ENCODE assay signal across 10 cellular contexts in the genomic region with DNA sequence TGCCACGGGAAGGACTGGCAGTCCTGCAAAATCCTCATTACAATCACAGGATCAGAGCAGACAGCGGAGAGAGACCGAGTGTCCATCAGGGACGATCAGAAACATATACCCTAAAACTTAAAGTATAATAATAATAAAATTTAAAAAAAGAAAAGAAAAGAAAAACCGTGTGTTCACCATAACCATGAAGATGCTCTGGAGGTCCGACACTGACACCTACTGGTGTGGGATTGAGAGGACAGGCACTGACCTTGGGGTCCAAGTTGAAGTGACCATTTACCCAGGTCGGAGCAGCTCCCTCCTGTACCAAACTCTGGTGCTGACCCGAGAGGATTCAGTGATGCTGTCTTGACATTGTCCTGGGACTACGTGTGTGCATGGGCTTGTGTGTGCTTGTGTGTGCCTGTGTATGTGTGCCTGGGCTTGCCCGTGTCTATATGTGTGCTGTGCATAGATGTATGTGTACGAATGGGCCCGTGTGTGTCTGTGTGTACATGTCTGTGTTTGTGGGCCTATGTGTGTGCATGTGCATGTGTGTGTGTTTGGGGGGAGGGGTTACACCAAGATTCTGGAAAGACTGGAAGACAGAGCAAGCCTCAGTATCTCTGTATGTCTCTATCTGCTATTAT. TPM values are rescaled to one million over a fixed set of nuclear protein-coding genes. Genes with fewer than 3 reads are reported as not detected.
A peak's percentile ranks its signal among the peaks of the same experiment; 100 is the strongest.
DNase-seq lines count a peak whose midpoint lies in the region; ATAC-seq and TF ChIP-seq lines count a peak whose summit lies in the region.
"Had no signal": no experiment of that assay in that cellular context is flagged by ENCODE, and none has a peak within 500 bp of the region (broad histone marks: within the 10 kb centered on the region; RNA-seq: fewer than 3 reads in every experiment).

No MANE protein-coding gene starts in this region.

- no peak overlapping the region for H3K27ac Mint-ChIP-seq in CD8-positive, alpha-beta T cell
- H3K27ac Mint-ChIP-seq: T-helper 1 cell treated with Interleukin-12 subunit alpha and Interleukin-12 subunit beta and Interleukin-4 antibody, amounts not matched to agents 30 μg/mL and 1 μg/mL, for 36 hours had no signal

- H3K4me3 Mint-ChIP-seq in CD8-positive, alpha-beta T cell: no peak overlapping the region
- H3K4me3 Mint-ChIP-seq: T-helper 1 cell treated with Interleukin-12 subunit alpha and Interleukin-12 subunit beta and Interleukin-4 antibody, amounts not matched to agents 30 μg/mL and 1 μg/mL, for 36 hours had no signal

- DNase-seq in CD8-positive, alpha-beta T cell: peak in 3 of 7 experiments; percentile 7 to 24 (median 17)
- DNase-seq in GM13976 (ENCODE audit: low spot score): peak; percentile 69
- peak; percentile 46 for DNase-seq in OCI-M1 (lab: John Stamatoyannopoulos, UW)
- DNase-seq in colonic mucosa: peak; percentile 29
- DNase-seq in myocyte (ENCODE audit: low read depth): peak; percentile 34
- DNase-seq in amniotic stem cell (lab: John Stamatoyannopoulos, UW): no peak
- DNase-seq in omental fat pad (ENCODE audit: low spot score): no peak

- CTCF ChIA-PET in CD8-positive, alpha-beta T cell (lab: Charles Lee): interaction anchor here (0.9 to 3.6 kb wide), 4 partner anchors 109 to 233 kb away, joined by 3 to 14 read pairs (median 4); a partner anchor contains a TSS

- H3K9me3 ChIP-seq in CD8-positive, alpha-beta T cell (ENCODE audit: low read length): no peaks in the 10 kb centered on the region
- H3K9me3 ChIP-seq in colonic mucosa: no peaks in the 10 kb centered on the region

- intact Hi-C loops in CD8-positive, alpha-beta T cell (cut with DNase I, micrococcal nuclease): loop anchor here (1.0 to 5.0 kb wide), 3 partner anchors 223 to 235 kb away; a partner anchor contains a TSS
- intact Hi-C loops in colonic mucosa (cut with DNase I): loop anchor here (5.0 kb wide), 2 partner anchors 55 to 230 kb away; a partner anchor contains a TSS

- no peaks in the 10 kb centered on the region for H3K27me3 ChIP-seq in CD8-positive, alpha-beta T cell (ENCODE audit: insufficient read depth, low read length)
- no peaks in the 10 kb centered on the region for H3K27me3 ChIP-seq in colonic mucosa

- H3K36me3 Mint-ChIP-seq in CD8-positive, alpha-beta T cell: no peaks in the 10 kb centered on the region
- H3K36me3 Mint-ChIP-seq: naive thymus-derived CD8-positive, alpha-beta T cell had no signal

- peaks cover 39% of the 10 kb centered on the region for H3K27me3 Mint-ChIP-seq in CD8-positive, alpha-beta T cell (ENCODE audit: low read depth)

- peaks cover 11% of the 10 kb centered on the region for H3K4me1 Mint-ChIP-seq in CD8-positive, alpha-beta T cell (ENCODE audit: low read depth)

- H3K9me3 Mint-ChIP-seq in CD8-positive, alpha-beta T cell: no peaks in the 10 kb centered on the region
- H3K9me3 Mint-ChIP-seq: naive thymus-derived CD8-positive, alpha-beta T cell; T-helper 1 cell treated with Interleukin-12 subunit alpha and Interleukin-12 subunit beta and Interleukin-4 antibody, amounts not matched to agents 30 μg/mL and 1 μg/mL, for 36 hours had no signal

- peaks cover 32% of the 10 kb centered on the region for H3K4me1 ChIP-seq in CD8-positive, alpha-beta T cell (ENCODE audit: insufficient read depth, low read length)
- H3K4me1 ChIP-seq in colonic mucosa: no peaks in the 10 kb centered on the region

- POLR2A ChIA-PET in CD8-positive, alpha-beta T cell (lab: Charles Lee): no interaction called here

- no peak overlapping the region for H3K4me3 ChIP-seq in CD8-positive, alpha-beta T cell (ENCODE audit: low read depth, low read length)
- H3K4me3 ChIP-seq in colonic mucosa: no peak overlapping the region

- TF ChIP-seq CTCF in CD8-positive, alpha-beta T cell (IDR thresholded peaks at IDR 0.05): peak; percentile 40
- TF ChIP-seq CTCF in GM13976 (IDR thresholded peaks at IDR 0.05; ENCODE audit: borderline replicate concordance, control extremely low read depth, extremely low read depth, insufficient read depth, missing control alignments) (peak; percentile 67), colonic mucosa (IDR thresholded peaks at IDR 0.05) (peak; percentile 57), omental fat pad (IDR thresholded peaks at IDR 0.05) (no peak)

- no peak overlapping the region for H3K9ac ChIP-seq in colonic mucosa (ENCODE audit: low read depth in 2 of 2, low read length in 2 of 2)

- in situ Hi-C loops in GM13976 (cut with MboI; ENCODE audit: low sequenced_read_pairs, unreplicated experiment): no loop called here

- no peak for ATAC-seq in CD8-positive, alpha-beta T cell
- ATAC-seq in HG03469 (IDR thresholded peaks at IDR 0.05; ENCODE audit: unreplicated experiment) (no peak), omental fat pad (ENCODE audit: low FRiP score) (no peak)

- H3K36me3 ChIP-seq in CD8-positive, alpha-beta T cell (ENCODE audit: insufficient read depth, low read length): no peaks in the 10 kb centered on the region
- H3K36me3 ChIP-seq in colonic mucosa: no peaks in the 10 kb centered on the region

- H3K27ac ChIP-seq in CD8-positive, alpha-beta T cell (ENCODE audit: low read depth, low read length): no peak overlapping the region
- H3K27ac ChIP-seq in colonic mucosa: no peak overlapping the region

RNA-seq across cellular contexts. Expression of a gene that starts 10.0 kb away (rescaled TPM):
- total RNA-seq in CD8-positive, alpha-beta T cell: not detected
- total RNA-seq in colonic mucosa (not detected), myocyte (not detected in 2 replicates), omental fat pad (under 1 TPM in 1 of 4 donors, not detected in 3; 0.79 TPM)
- not detected for polyA plus RNA-seq in myocyte (2012)
- total RNA-seq: naive thymus-derived CD8-positive, alpha-beta T cell had no signal
- polyA plus RNA-seq: naive thymus-derived CD8-positive, alpha-beta T cell had no signal

RNA-seq across cellular contexts. Expression of a gene that starts 21.5 kb away (rescaled TPM):
- total RNA-seq in CD8-positive, alpha-beta T cell: under 1 TPM in 1 of 2 experiments, not detected in 1; 0.11 TPM
- total RNA-seq in colonic mucosa: 1 to 10 TPM in 1 of 2 donors, not detected in 1; 1.2 TPM
- not detected in 2 replicates for total RNA-seq in myocyte
- not detected for polyA plus RNA-seq in myocyte (2012)
- total RNA-seq in omental fat pad: 1 to 10 TPM; 1.6 to 9.2 (median 2.2) TPM
- total RNA-seq: naive thymus-derived CD8-positive, alpha-beta T cell had no signal

RNA-seq across cellular contexts. Expression of a gene that starts 34.7 kb away (rescaled TPM):
- not detected for total RNA-seq in CD8-positive, alpha-beta T cell
- total RNA-seq in colonic mucosa (under 1 TPM in 1 of 2 donors, not detected in 1; 0.45 TPM), myocyte (not detected in 2 replicates), omental fat pad (not detected)
- polyA plus RNA-seq in myocyte (2012): not detected
- total RNA-seq: naive thymus-derived CD8-positive, alpha-beta T cell had no signal
- polyA plus RNA-seq: naive thymus-derived CD8-positive, alpha-beta T cell had no signal

RNA-seq across cellular contexts. Expression of a gene that starts 56.1 kb away (rescaled TPM):
- total RNA-seq in CD8-positive, alpha-beta T cell: not detected
- 1 to 10 TPM in 1 of 2 donors, under 1 TPM in 1; 0.35 to 1.1 TPM for total RNA-seq in colonic mucosa
- not detected in 2 replicates for total RNA-seq in myocyte
- not detected for polyA plus RNA-seq in myocyte (2012)
- 1 to 10 TPM; 1.6 to 9.4 (median 2.1) TPM for total RNA-seq in omental fat pad
- total RNA-seq: naive thymus-derived CD8-positive, alpha-beta T cell had no signal

Comparison
In these comparisons a context has a peak if more than half of its experiments do, and no peak if none do; other contexts are left out.
1. DNase-seq: peak in GM13976 (single experiment), OCI-M1 (single experiment), colonic mucosa (single experiment) and myocyte (single experiment); none in amniotic stem cell (single experiment) and omental fat pad (single experiment).
2. CTCF ChIP-seq: peak in CD8-positive, alpha-beta T cell (single experiment), GM13976 (single experiment) and colonic mucosa (single experiment); none in omental fat pad (0 of 3).